In genomic region chr1:73604739-73605138, GRCh38 we compare ENCODE assay signal across 17 cellular contexts.
DNase-seq lines count a peak whose midpoint lies in the region; ATAC-seq and TF ChIP-seq lines count a peak whose summit lies in the region.
"Had no signal": no experiment of that assay in that cellular context is flagged by ENCODE, and none has a peak within 500 bp of the region (broad histone marks: within the 10 kb centered on the region; RNA-seq: fewer than 3 reads in every experiment).

No MANE protein-coding gene starts in this region.

- H3K9me3 ChIP-seq in RWPE2 (ENCODE audit: severe bottlenecking) = no peaks in the 10 kb centered on the region
- H3K9me3 ChIP-seq: Peyer's patch had no signal

- no peak overlapping the region for H3K27ac ChIP-seq in RWPE2 (ENCODE audit: poor library complexity, severe bottlenecking)
- H3K27ac ChIP-seq: HL-60, Peyer's patch had no signal

- no peaks in the 10 kb centered on the region for H3K27me3 ChIP-seq in RWPE2 (ENCODE audit: insufficient read depth, poor library complexity, severe bottlenecking)
- H3K27me3 ChIP-seq: Peyer's patch had no signal

- ATAC-seq in RWPE2 (ENCODE audit: low read depth) (peak; percentile 54; the same call in 2 of the 3 replicates), GM18520 (IDR thresholded peaks at IDR 0.05; ENCODE audit: unreplicated experiment) (no peak), HG03432 (IDR thresholded peaks at IDR 0.05; ENCODE audit: unreplicated experiment) (no peak)
- ATAC-seq: activated CD8-positive, alpha-beta T cell treated with anti-CD3 and anti-CD28 coated beads, Interleukin-2, amount 10 ng/mL, durations not matched to agents 7 days and 5 days; natural killer cell had no signal

- H3K4me1 ChIP-seq in RWPE2 (ENCODE audit: insufficient read depth, poor library complexity, severe bottlenecking) = no peaks in the 10 kb centered on the region
- H3K4me1 ChIP-seq: Peyer's patch had no signal

- no peaks in the 10 kb centered on the region for H3K36me3 ChIP-seq in RWPE2 (ENCODE audit: low read depth)
- H3K36me3 ChIP-seq: Peyer's patch had no signal

- DNase-seq in A172 (ENCODE audit: low spot score) (peak; percentile 13), HPDE6-E6E7 (ENCODE audit: extremely low spot score) (peak; percentile 14), RWPE2 (ENCODE audit: low spot score) (no peak), fibroblast of pulmonary artery (ENCODE audit: low read depth) (peak; percentile 1), GM20000 (ENCODE audit: low spot score) (no peak), NCI-H2081 (lab: John Stamatoyannopoulos, UW) (no peak)
- DNase-seq: activated CD8-positive, alpha-beta T cell treated with anti-CD3 and anti-CD28 coated beads, Interleukin-2, amount 10 ng/mL, durations not matched to agents 7 days and 5 days; CD4-positive, alpha-beta T cell; natural killer cell; NCI-H1694 treated with DMSO at 0.1 percent for 48 hours; NCI-H774; Peyer's patch; stimulated activated CD4-positive, alpha-beta T cell treated with anti-CD3 and anti-CD28 coated beads, Interleukin-15, amount 100 ng/mL, for 24 hours; SW 1271 had no signal

- no peak overlapping the region for H3K4me3 ChIP-seq in RWPE2 (ENCODE audit: severe bottlenecking)
- H3K4me3 ChIP-seq in fibroblast of pulmonary artery (replicated peaks; ENCODE audit: low read depth, low read length) = no peak overlapping the region
- H3K4me3 ChIP-seq: Peyer's patch had no signal

- TF ChIP-seq CTCF in RWPE2 (IDR thresholded peaks at IDR 0.05; ENCODE audit: poor library complexity, severe bottlenecking) = no peak
- no peak for TF ChIP-seq CTCF in fibroblast of pulmonary artery (IDR thresholded peaks at IDR 0.05; ENCODE audit: low read length, missing control alignments)
- TF ChIP-seq CTCF in GM20000 (IDR thresholded peaks at IDR 0.05; ENCODE audit: extremely low read depth, missing control alignments) = no peak

Comparison
In these comparisons a context has a peak if more than half of its experiments do, and no peak if none do; other contexts are left out.
1. DNase-seq: peak in A172 (single experiment), HPDE6-E6E7 (single experiment) and fibroblast of pulmonary artery (single experiment); none in RWPE2 (single experiment), GM20000 (single experiment) and NCI-H2081 (0 of 2).